ENCODE assay signal across 8 cellular contexts in genomic region chr11:111586305-111586915, GRCh38. TPM values are rescaled to one million over a fixed set of nuclear protein-coding genes. Genes with fewer than 3 reads are reported as not detected.
A peak's percentile ranks its signal among the peaks of the same experiment; 100 is the strongest.
DNase-seq lines count a peak whose midpoint lies in the region; ATAC-seq, FAIRE-seq and TF ChIP-seq lines count a peak whose summit lies in the region.

No MANE protein-coding gene starts in this region.

- peak; percentile 20 to 58 (median 54) for TF ChIP-seq CTCF in gastroesophageal sphincter (IDR thresholded peaks at IDR 0.05)

- TF ChIP-seq POLR2A in gastroesophageal sphincter (IDR thresholded peaks at IDR 0.05): no peak

- H3K4me3 ChIP-seq in gastroesophageal sphincter (no peak overlapping the region), small intestine (ENCODE audit: low read depth in 1 of 2, low read length in 2 of 2) (no peak overlapping the region)

- FAIRE-seq in small intestine (lab: Jason Lieb, UNC): no peak

- DNase-seq in COLO668 (lab: John Stamatoyannopoulos, UW; ENCODE audit: unreplicated experiment) (peak; percentile 39), H4 (ENCODE audit: low spot score) (peak; percentile 47), NCI-H345 treated with DMSO at 0.1 percent for 48 hours (lab: John Stamatoyannopoulos, UW; ENCODE audit: unreplicated experiment) (peak; percentile 34), small intestine (peak; percentile 65)
- peak; percentile 33 for DNase-seq in activated CD8-positive, alpha-beta memory T cell treated with anti-CD3 and anti-CD28 coated beads, Interleukin-2, amount 50 U/mL, for 1 hour (ENCODE audit: extremely low read depth)

- peaks cover 0 to 19% (median 4%) of the 10 kb centered on the region in 3 donors for H3K4me1 ChIP-seq in gastroesophageal sphincter
- no peaks in the 10 kb centered on the region for H3K4me1 ChIP-seq in small intestine (ENCODE audit: control insufficient read depth in 2 of 2, insufficient read depth in 1 of 2, low read depth in 1 of 2, low read length in 1 of 2)

- H3K9me3 ChIP-seq in gastroesophageal sphincter (no peaks in the 10 kb centered on the region), small intestine (ENCODE audit: control insufficient read depth, low read depth) (no peaks in the 10 kb centered on the region)

- ATAC-seq in gastroesophageal sphincter (no peak), HG03108 (IDR thresholded peaks at IDR 0.05; ENCODE audit: unreplicated experiment) (no peak), GM19463 (IDR thresholded peaks at IDR 0.05; ENCODE audit: unreplicated experiment) (no peak)

- no peak overlapping the region for H3K27ac ChIP-seq in gastroesophageal sphincter
- H3K27ac ChIP-seq in small intestine (ENCODE audit: low read depth in 1 of 2, low read length in 1 of 2): no peak overlapping the region

- H3K36me3 ChIP-seq in gastroesophageal sphincter: no peaks in the 10 kb centered on the region
- no peaks in the 10 kb centered on the region for H3K36me3 ChIP-seq in small intestine (ENCODE audit: control insufficient read depth in 2 of 2, insufficient read depth in 2 of 2, low read length in 2 of 2)

- WGBS in gastroesophageal sphincter (ENCODE audit: low coverage in 1 of 2), 2 donors: 6% methylated on average over 1 of the region's 1 CpG
- 4 to 17% (median 5%) methylated on average over 1 of the region's 1 CpG for WGBS in small intestine, 3 donors

- H3K27me3 ChIP-seq in gastroesophageal sphincter: no peaks in the 10 kb centered on the region
- H3K27me3 ChIP-seq in small intestine (ENCODE audit: control insufficient read depth in 2 of 2, insufficient read depth in 2 of 2, low read length in 2 of 2): no peaks in the 10 kb centered on the region

- no peak for TF ChIP-seq EP300 in gastroesophageal sphincter (IDR thresholded peaks at IDR 0.05)

RNA-seq across cellular contexts. Expression of gene SIK2, which starts 15.8 kb away (rescaled TPM):
- 7.7 and 8.9 TPM in 2 replicates for total RNA-seq in H4 (2014; rRNA removed; shearing (Covaris generic))
- 10 to 100 TPM; 16.2 to 27.6 (median 20.9) TPM for total RNA-seq in gastroesophageal sphincter
- 1 to 10 TPM; 3.8 to 7.4 (median 3.8) TPM for polyA plus RNA-seq in small intestine

RNA-seq across cellular contexts. Expression of gene LAYN, which starts 45.9 kb away (rescaled TPM):
- 28.8 and 34.3 TPM in 2 replicates for total RNA-seq in H4 (2014; rRNA removed; shearing (Covaris generic))
- total RNA-seq in gastroesophageal sphincter: 10 to 100 TPM in 3 of 4 donors, 1 to 10 TPM in 1; 8.2 to 47.8 (median 37.2) TPM
- polyA plus RNA-seq in small intestine: 1 to 10 TPM in 2 of 3 donors, not detected in 1; 3.8 to 9.9 TPM
